1 cellular context compared by ENCODE assay signal in genomic region chr22:23103199-23103954, GRCh38.
TF ChIP-seq lines count a peak whose summit lies in the region.

No MANE protein-coding gene starts in this region.

TF ChIP-seq in K562, 482 proteins besides CTCF, POLR2A, EP300 and RAD21 (continued from another document):
- TF ChIP-seq, protein P1, sequence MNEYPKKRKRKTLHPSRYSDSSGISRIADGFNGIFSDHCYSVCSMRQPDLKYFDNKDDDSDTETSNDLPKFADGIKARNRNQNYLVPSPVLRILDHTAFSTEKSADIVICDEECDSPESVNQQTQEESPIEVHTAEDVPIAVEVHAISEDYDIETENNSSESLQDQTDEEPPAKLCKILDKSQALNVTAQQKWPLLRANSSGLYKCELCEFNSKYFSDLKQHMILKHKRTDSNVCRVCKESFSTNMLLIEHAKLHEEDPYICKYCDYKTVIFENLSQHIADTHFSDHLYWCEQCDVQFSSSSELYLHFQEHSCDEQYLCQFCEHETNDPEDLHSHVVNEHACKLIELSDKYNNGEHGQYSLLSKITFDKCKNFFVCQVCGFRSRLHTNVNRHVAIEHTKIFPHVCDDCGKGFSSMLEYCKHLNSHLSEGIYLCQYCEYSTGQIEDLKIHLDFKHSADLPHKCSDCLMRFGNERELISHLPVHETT (CRISPR knock-in tag; conservative IDR thresholded peaks at IDR 0.05 in 1 of 2, IDR thresholded peaks at IDR 0.05 in 1 of 2), result peak in 1 of 2 experiments; percentile 66; a peak in 1 of 4 replicates
- 0 out of 4 replicates have a peak, but pooled peaks of 1 of the 2 experiments have one; percentile 18 for TF ChIP-seq SIN3A (IDR thresholded peaks at IDR 0.05; ENCODE audit: borderline replicate concordance in 2 of 2, control insufficient read depth in 1 of 2, low read depth in 2 of 2, low read length in 2 of 2)
- TF ChIP-seq KDM4B (IDR thresholded peaks at IDR 0.05; ENCODE audit: borderline replicate concordance in 2 of 2, low read depth in 1 of 2), result peak in 1 of 2 experiments; percentile 56; a peak in 1 of 4 replicates
- TF ChIP-seq, protein P2, sequence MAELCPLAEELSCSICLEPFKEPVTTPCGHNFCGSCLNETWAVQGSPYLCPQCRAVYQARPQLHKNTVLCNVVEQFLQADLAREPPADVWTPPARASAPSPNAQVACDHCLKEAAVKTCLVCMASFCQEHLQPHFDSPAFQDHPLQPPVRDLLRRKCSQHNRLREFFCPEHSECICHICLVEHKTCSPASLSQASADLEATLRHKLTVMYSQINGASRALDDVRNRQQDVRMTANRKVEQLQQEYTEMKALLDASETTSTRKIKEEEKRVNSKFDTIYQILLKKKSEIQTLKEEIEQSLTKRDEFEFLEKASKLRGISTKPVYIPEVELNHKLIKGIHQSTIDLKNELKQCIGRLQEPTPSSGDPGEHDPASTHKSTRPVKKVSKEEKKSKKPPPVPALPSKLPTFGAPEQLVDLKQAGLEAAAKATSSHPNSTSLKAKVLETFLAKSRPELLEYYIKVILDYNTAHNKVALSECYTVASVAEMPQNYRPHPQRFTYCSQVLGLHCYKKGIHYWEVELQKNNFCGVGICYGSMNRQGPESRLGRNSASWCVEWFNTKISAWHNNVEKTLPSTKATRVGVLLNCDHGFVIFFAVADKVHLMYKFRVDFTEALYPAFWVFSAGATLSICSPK (IDR thresholded peaks at IDR 0.05; ENCODE audit: borderline replicate concordance), result no peak
- TF ChIP-seq DMBX1 (CRISPR knock-in tag; IDR thresholded peaks at IDR 0.05; ENCODE audit: borderline replicate concordance), result no peak
- no peak for TF ChIP-seq SMAD2 (IDR thresholded peaks at IDR 0.05; ENCODE audit: low read depth, low read length)
- TF ChIP-seq TCF7L2 (IDR thresholded peaks at IDR 0.05; ENCODE audit: low read depth, low read length), result 0 out of 2 replicates have a peak, but pooled peaks have one; percentile 44
- TF ChIP-seq RB1 (IDR thresholded peaks at IDR 0.05; ENCODE audit: low read depth), result 0 out of 2 replicates have a peak, but pooled peaks have one; percentile 6
- no peak for TF ChIP-seq NCOA1 (IDR thresholded peaks at IDR 0.05; ENCODE audit: low read depth)
- peak; percentile 41; the same call in 1 of the 2 replicates for TF ChIP-seq MCM3 (IDR thresholded peaks at IDR 0.05)
- TF ChIP-seq WHSC1 (IDR thresholded peaks at IDR 0.05; ENCODE audit: low read length), result no peak
- TF ChIP-seq TEAD1 (CRISPR knock-in tag; IDR thresholded peaks at IDR 0.05), result no peak
- no peak for TF ChIP-seq CCNT2 (IDR thresholded peaks at IDR 0.05; ENCODE audit: borderline replicate concordance, extremely low read depth, insufficient read length, low read depth, low read length)
- TF ChIP-seq ZNF436 (CRISPR knock-in tag; IDR thresholded peaks at IDR 0.05), result no peak
- TF ChIP-seq, protein P3, sequence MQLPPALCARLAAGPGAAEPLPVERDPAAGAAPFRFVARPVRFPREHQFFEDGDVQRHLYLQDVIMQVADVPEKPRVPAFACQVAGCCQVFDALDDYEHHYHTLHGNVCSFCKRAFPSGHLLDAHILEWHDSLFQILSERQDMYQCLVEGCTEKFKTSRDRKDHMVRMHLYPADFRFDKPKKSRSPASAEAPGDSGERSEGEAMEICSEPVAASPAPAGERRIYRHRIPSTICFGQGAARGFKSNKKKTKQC (CRISPR knock-in tag; IDR thresholded peaks at IDR 0.05), result no peak
